Comparison of ENCODE assay signal across 9 cellular contexts in genomic region chr2:18749912-18750526, GRCh38.
DNase-seq lines count a peak whose midpoint lies in the region; ATAC-seq and TF ChIP-seq lines count a peak whose summit lies in the region.
"Had no signal": no experiment of that assay in that cellular context is flagged by ENCODE, and none has a peak within 500 bp of the region (broad histone marks: within the 10 kb centered on the region; RNA-seq: fewer than 3 reads in every experiment).

No MANE protein-coding gene starts in this region.

- no peaks in the 10 kb centered on the region for H3K9me3 Mint-ChIP-seq in progenitor cell of endocrine pancreas (ENCODE audit: low read depth)
- no peaks in the 10 kb centered on the region for H3K9me3 Mint-ChIP-seq in activated T-helper 1 cell treated with anti-CD3 and anti-CD28 coated beads, Interleukin-12 subunit alpha, Interleukin-12 subunit beta, Interleukin-2, Interleukin-4 antibody, amounts not matched to agents 30 ng/mL and 10 ng/mL and 1 ng/mL, durations not matched to agents 14 hours and 24 hours and 36 hours

- H3K4me3 Mint-ChIP-seq in progenitor cell of endocrine pancreas (ENCODE audit: low read depth), result no peak overlapping the region
- no peak overlapping the region for H3K4me3 Mint-ChIP-seq in activated T-helper 1 cell treated with anti-CD3 and anti-CD28 coated beads, Interleukin-12 subunit alpha, Interleukin-12 subunit beta, Interleukin-2, Interleukin-4 antibody, amounts not matched to agents 30 ng/mL and 10 ng/mL and 1 ng/mL, durations not matched to agents 14 hours and 24 hours and 36 hours
- H3K4me3 Mint-ChIP-seq: immature natural killer cell had no signal

- no peaks in the 10 kb centered on the region for H3K27me3 Mint-ChIP-seq in progenitor cell of endocrine pancreas
- H3K27me3 Mint-ChIP-seq in activated T-helper 1 cell treated with anti-CD3 and anti-CD28 coated beads, Interleukin-12 subunit alpha, Interleukin-12 subunit beta, Interleukin-2, Interleukin-4 antibody, amounts not matched to agents 30 ng/mL and 10 ng/mL and 1 ng/mL, durations not matched to agents 14 hours and 24 hours and 36 hours (ENCODE audit: insufficient read depth), result no peaks in the 10 kb centered on the region

- peaks cover 1% of the 10 kb centered on the region for H3K36me3 Mint-ChIP-seq in progenitor cell of endocrine pancreas (ENCODE audit: insufficient read depth)
- no peaks in the 10 kb centered on the region for H3K36me3 Mint-ChIP-seq in activated T-helper 1 cell treated with anti-CD3 and anti-CD28 coated beads, Interleukin-12 subunit alpha, Interleukin-12 subunit beta, Interleukin-2, Interleukin-4 antibody, amounts not matched to agents 30 ng/mL and 10 ng/mL and 1 ng/mL, durations not matched to agents 14 hours and 24 hours and 36 hours (ENCODE audit: low read depth)
- H3K36me3 Mint-ChIP-seq: immature natural killer cell had no signal

- H3K4me1 Mint-ChIP-seq in progenitor cell of endocrine pancreas (ENCODE audit: low read depth), result peaks cover 18% of the 10 kb centered on the region
- no peaks in the 10 kb centered on the region for H3K4me1 Mint-ChIP-seq in activated T-helper 1 cell treated with anti-CD3 and anti-CD28 coated beads, Interleukin-12 subunit alpha, Interleukin-12 subunit beta, Interleukin-2, Interleukin-4 antibody, amounts not matched to agents 30 ng/mL and 10 ng/mL and 1 ng/mL, durations not matched to agents 14 hours and 24 hours and 36 hours (ENCODE audit: low read depth)
- H3K4me1 Mint-ChIP-seq: immature natural killer cell had no signal

- intact Hi-C loops in activated T-helper 1 cell treated with anti-CD3 and anti-CD28 coated beads, Interleukin-12 subunit alpha, Interleukin-12 subunit beta, Interleukin-2, Interleukin-4 antibody, amounts not matched to agents 30 ng/mL and 10 ng/mL and 1 ng/mL, durations not matched to agents 14 hours and 24 hours and 36 hours (cut with micrococcal nuclease), result loop anchor here (1.0 kb wide), 3 partner anchors 230 to 1113 kb away; no protein-coding TSS in a partner anchor

- H3K27ac Mint-ChIP-seq in progenitor cell of endocrine pancreas, result no peak overlapping the region
- H3K27ac Mint-ChIP-seq in activated T-helper 1 cell treated with anti-CD3 and anti-CD28 coated beads, Interleukin-12 subunit alpha, Interleukin-12 subunit beta, Interleukin-2, Interleukin-4 antibody, amounts not matched to agents 30 ng/mL and 10 ng/mL and 1 ng/mL, durations not matched to agents 14 hours and 24 hours and 36 hours, result no peak overlapping the region
- H3K27ac Mint-ChIP-seq: immature natural killer cell had no signal

- peak; percentile 89 for TF ChIP-seq CTCF in progenitor cell of endocrine pancreas (IDR thresholded peaks at IDR 0.05; ENCODE audit: unreplicated experiment)

- peak; percentile 26 to 34 for DNase-seq in AML-193 (lab: John Stamatoyannopoulos, UW)
- peak; percentile 76 for DNase-seq in NCI-H345 treated with DMSO at 0.1 percent for 48 hours (lab: John Stamatoyannopoulos, UW; ENCODE audit: unreplicated experiment)
- peak; percentile 32 to 58 for DNase-seq in activated CD4-positive, alpha-beta T cell treated with anti-CD3 and anti-CD28 coated beads, Interleukin-2, amount 50 U/mL, for 48 hours
- peak; percentile 29 for DNase-seq in foreskin melanocyte
- peak; percentile 37 for DNase-seq in progenitor cell of endocrine pancreas (ENCODE audit: low spot score, unreplicated experiment)
- DNase-seq in islet precursor cell, result no peak
- no peak for DNase-seq in activated T-helper 1 cell treated with anti-CD3 and anti-CD28 coated beads, Interleukin-12 subunit alpha, Interleukin-12 subunit beta, Interleukin-2, Interleukin-4 antibody, amounts not matched to agents 30 ng/mL and 10 ng/mL and 1 ng/mL, durations not matched to agents 14 hours and 24 hours and 36 hours (ENCODE audit: low spot score)

- peak; percentile 70 for ATAC-seq in GM19351 (IDR thresholded peaks at IDR 0.05; ENCODE audit: unreplicated experiment)

Comparison
In these comparisons a context has a peak if more than half of its experiments do, and no peak if none do; other contexts are left out.
1. DNase-seq: peak in AML-193 (2 of 2), NCI-H345 treated with DMSO at 0.1 percent for 48 hours (single experiment), activated CD4-positive, alpha-beta T cell treated with anti-CD3 and anti-CD28 coated beads, Interleukin-2, amount 50 U/mL, for 48 hours (2 of 2), foreskin melanocyte (single experiment) and progenitor cell of endocrine pancreas (single experiment); none in islet precursor cell (single experiment) and activated T-helper 1 cell treated with anti-CD3 and anti-CD28 coated beads, Interleukin-12 subunit alpha, Interleukin-12 subunit beta, Interleukin-2, Interleukin-4 antibody, amounts not matched to agents 30 ng/mL and 10 ng/mL and 1 ng/mL, durations not matched to agents 14 hours and 24 hours and 36 hours (single experiment).